In genomic region chrX:7462110-7462509, GRCh38 we compare ENCODE assay signal across 14 cellular contexts.
DNase-seq lines count a peak whose midpoint lies in the region; ATAC-seq and TF ChIP-seq lines count a peak whose summit lies in the region.
"Had no signal": no experiment of that assay in that cellular context is flagged by ENCODE, and none has a peak within 500 bp of the region (broad histone marks: within the 10 kb centered on the region; RNA-seq: fewer than 3 reads in every experiment).

No MANE protein-coding gene starts in this region.

- 61% methylated on average over 6 of the region's 6 CpGs; no CpG with 5 or more reads in 1 of the 2 donors for WGBS in transverse colon (ENCODE audit: low coverage in 1 of 2), 2 donors

- H3K27ac Mint-ChIP-seq in activated CD4-positive, alpha-beta T cell treated with anti-CD3 and anti-CD28 coated beads, Interleukin-2, amount 10 ng/mL, durations not matched to agents 7 days and 5 days: peak overlapping the region; percentile 36
- H3K27ac Mint-ChIP-seq in type B pancreatic cell: peak overlapping the region; percentile 63
- H3K27ac Mint-ChIP-seq: CD4-positive, CD25-positive, alpha-beta regulatory T cell had no signal

- H3K4me1 Mint-ChIP-seq in activated CD4-positive, alpha-beta T cell treated with anti-CD3 and anti-CD28 coated beads, Interleukin-2, amount 10 ng/mL, durations not matched to agents 7 days and 5 days: no peaks in the 10 kb centered on the region
- no peaks in the 10 kb centered on the region for H3K4me1 Mint-ChIP-seq in type B pancreatic cell (ENCODE audit: unreplicated experiment)
- H3K4me1 Mint-ChIP-seq: CD4-positive, CD25-positive, alpha-beta regulatory T cell had no signal

- no peak for TF ChIP-seq EP300 in transverse colon (IDR thresholded peaks at IDR 0.05; ENCODE audit: low read depth)

- H3K27me3 Mint-ChIP-seq in activated CD4-positive, alpha-beta T cell treated with anti-CD3 and anti-CD28 coated beads, Interleukin-2, amount 10 ng/mL, durations not matched to agents 7 days and 5 days: no peaks in the 10 kb centered on the region
- no peaks in the 10 kb centered on the region for H3K27me3 Mint-ChIP-seq in type B pancreatic cell
- H3K27me3 Mint-ChIP-seq: CD4-positive, CD25-positive, alpha-beta regulatory T cell had no signal

- H3K36me3 Mint-ChIP-seq in activated CD4-positive, alpha-beta T cell treated with anti-CD3 and anti-CD28 coated beads, Interleukin-2, amount 10 ng/mL, durations not matched to agents 7 days and 5 days (ENCODE audit: low read depth): no peaks in the 10 kb centered on the region
- no peaks in the 10 kb centered on the region for H3K36me3 Mint-ChIP-seq in type B pancreatic cell
- H3K36me3 Mint-ChIP-seq: CD4-positive, CD25-positive, alpha-beta regulatory T cell had no signal

- no peak for DNase-seq in activated CD4-positive, alpha-beta T cell treated with anti-CD3 and anti-CD28 coated beads, Interleukin-2, amount 10 ng/mL, durations not matched to agents 7 days and 5 days
- no peak for DNase-seq in activated CD4-positive, alpha-beta T cell treated with anti-CD3 and anti-CD28 coated beads, Interleukin-2, amount 50 U/mL, for 4 hours
- DNase-seq in NCI-H748 (lab: John Stamatoyannopoulos, UW; ENCODE audit: unreplicated experiment): peak; percentile 57
- DNase-seq in epithelial cell of esophagus (ENCODE audit: low read depth): peak; percentile 15
- no peak for DNase-seq in type B pancreatic cell (ENCODE audit: extremely low spot score, unreplicated experiment)
- DNase-seq in Right ventricle myocardium superior: no peak
- no peak for DNase-seq in GOT3 (lab: John Stamatoyannopoulos, UW)
- DNase-seq in transverse colon: no peak
- DNase-seq: AML-193; CD4-positive, CD25-positive, alpha-beta regulatory T cell; DMS53 had no signal

- no peak for TF ChIP-seq CTCF in epithelial cell of esophagus (IDR thresholded peaks at IDR 0.05; ENCODE audit: insufficient read depth, low read depth, low read length, missing control alignments)
- TF ChIP-seq CTCF in type B pancreatic cell (conservative IDR thresholded peaks at IDR 0.05): no peak
- no peak for TF ChIP-seq CTCF in transverse colon (IDR thresholded peaks at IDR 0.05)

- TF ChIP-seq POLR2A in transverse colon (IDR thresholded peaks at IDR 0.05): no peak

- CTCF ChIA-PET in activated CD4-positive, alpha-beta T cell treated with anti-CD3 and anti-CD28 coated beads, Interleukin-2, amount 10 ng/mL, durations not matched to agents 7 days and 5 days (lab: Charles Lee): no interaction called here

- in situ Hi-C loops in transverse colon (cut with MboI; ENCODE audit: low pct_ligation_motif_present in 1 of 4, low pct_unique_long_range_greater_than_20kb in 1 of 4, low sequenced_read_pairs in 3 of 4): no loop called here

- no peaks in the 10 kb centered on the region for H3K36me3 ChIP-seq in transverse colon
- H3K36me3 ChIP-seq: BLaER1 had no signal

- intact Hi-C loops in Right ventricle myocardium superior (cut with DNase I): no loop called here
- intact Hi-C loops in transverse colon (cut with DNase I; ENCODE audit: low total_unique reads): no loop called here

- H3K4me3 ChIP-seq in epithelial cell of esophagus (ENCODE audit: low read length) (no peak overlapping the region), transverse colon (no peak overlapping the region)
- H3K4me3 ChIP-seq: BLaER1 had no signal

- H3K4me1 ChIP-seq in transverse colon: no peaks in the 10 kb centered on the region
- H3K4me1 ChIP-seq: BLaER1 had no signal

- H3K27ac ChIP-seq in transverse colon: no peak overlapping the region
- H3K27ac ChIP-seq: 22Rv1, BLaER1 had no signal

- H3K9me3 Mint-ChIP-seq in activated CD4-positive, alpha-beta T cell treated with anti-CD3 and anti-CD28 coated beads, Interleukin-2, amount 10 ng/mL, durations not matched to agents 7 days and 5 days: no peaks in the 10 kb centered on the region
- peaks cover 6% of the 10 kb centered on the region for H3K9me3 Mint-ChIP-seq in type B pancreatic cell

- ATAC-seq in Right ventricle myocardium superior (ENCODE audit: poor library complexity): no peak
- ATAC-seq: HepG2 had no signal

- no peaks in the 10 kb centered on the region for H3K27me3 ChIP-seq in transverse colon
- H3K27me3 ChIP-seq: BLaER1 had no signal

- POLR2A ChIA-PET in activated CD4-positive, alpha-beta T cell treated with anti-CD3 and anti-CD28 coated beads, Interleukin-2, amount 10 ng/mL, durations not matched to agents 7 days and 5 days (lab: Charles Lee): no interaction called here

- no peak overlapping the region for H3K4me3 Mint-ChIP-seq in activated CD4-positive, alpha-beta T cell treated with anti-CD3 and anti-CD28 coated beads, Interleukin-2, amount 10 ng/mL, durations not matched to agents 7 days and 5 days
- peak overlapping the region; percentile 25 for H3K4me3 Mint-ChIP-seq in type B pancreatic cell
- H3K4me3 Mint-ChIP-seq: CD4-positive, CD25-positive, alpha-beta regulatory T cell had no signal

- H3K9me3 ChIP-seq in transverse colon: no peaks in the 10 kb centered on the region
- H3K9me3 ChIP-seq: BLaER1 had no signal

Comparison
In these comparisons a context has a peak if more than half of its experiments do, and no peak if none do; other contexts are left out.
1. DNase-seq: peak in NCI-H748 (single experiment) and epithelial cell of esophagus (single experiment); none in activated CD4-positive, alpha-beta T cell treated with anti-CD3 and anti-CD28 coated beads, Interleukin-2, amount 10 ng/mL, durations not matched to agents 7 days and 5 days (single experiment), activated CD4-positive, alpha-beta T cell treated with anti-CD3 and anti-CD28 coated beads, Interleukin-2, amount 50 U/mL, for 4 hours (0 of 2), type B pancreatic cell (single experiment), Right ventricle myocardium superior (single experiment), GOT3 (single experiment) and transverse colon (single experiment).